8 cellular contexts compared by ENCODE assay signal in the genomic region with DNA sequence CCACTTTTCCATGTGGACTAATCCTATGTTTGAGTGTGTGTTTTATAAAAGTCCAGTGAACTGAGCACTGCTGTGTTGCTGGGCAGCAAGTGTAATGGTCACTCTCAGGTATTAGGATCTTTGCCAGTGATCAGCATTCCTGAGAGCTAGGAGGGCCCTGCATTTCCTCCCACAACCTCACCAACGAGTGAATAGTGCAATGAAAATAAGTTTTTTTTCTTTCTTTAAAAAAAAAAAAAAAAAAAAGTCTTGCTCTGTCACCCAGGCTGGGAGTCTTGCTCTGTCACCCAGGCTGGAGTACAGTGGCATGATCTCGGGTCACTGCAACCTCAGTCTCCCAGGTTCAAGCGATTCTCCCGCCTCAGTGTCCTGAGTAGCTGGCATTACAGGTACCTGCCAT.
"Had no signal": no experiment of that assay in that cellular context is flagged by ENCODE, and none has a peak within 500 bp of the region (broad histone marks: within the 10 kb centered on the region; RNA-seq: fewer than 3 reads in every experiment).

No MANE protein-coding gene starts in this region.

- H3K4me3 ChIP-seq: GM12878 had no signal

- FAIRE-seq: G401.6, GM12878, GM12891, GM12892, GM18507, GM19239 had no signal

- ATAC-seq: GM12878 had no signal

- DNase-seq: GDM1, GF-D8 had no signal
